34 cellular contexts compared by ENCODE assay signal in genomic region chr7:95808396-95808795, GRCh38. TPM values are rescaled to one million over a fixed set of nuclear protein-coding genes. Genes with fewer than 3 reads are reported as not detected.
"Had no signal": no experiment of that assay in that cellular context is flagged by ENCODE, and none has a peak within 500 bp of the region (broad histone marks: within the 10 kb centered on the region; RNA-seq: fewer than 3 reads in every experiment).

No MANE protein-coding gene starts in this region.

- H3K27me3 ChIP-seq: adrenal gland, body of pancreas, brain microvascular endothelial cell, breast epithelium had no signal

- H3K4me3 ChIP-seq: adrenal gland, body of pancreas, breast epithelium had no signal

- ATAC-seq: activated CD8-positive, alpha-beta T cell treated with anti-CD3 and anti-CD28 coated beads for 36 hours; activated naive CD4-positive, alpha-beta T cell treated with anti-CD3 and anti-CD28 coated beads, Interleukin-2, amount 50 U/mL, for 72 hours; activated T-cell treated with anti-CD3 and anti-CD28 coated beads, Interleukin-2, amount 50 U/mL, for 4 hours; activated T-cell treated with anti-CD3 and anti-CD28 coated beads, Interleukin-2, amount 50 U/mL, for 72 hours; activated T-helper 17 cell treated with anti-CD3 and anti-CD28 coated beads, Interleukin-2, amount 50 U/mL, for 72 hours; body of pancreas had no signal

- H3K36me3 ChIP-seq: adrenal gland, brain microvascular endothelial cell, breast epithelium had no signal

- H3K27ac ChIP-seq: adrenal gland, body of pancreas, brain microvascular endothelial cell, breast epithelium, VCaP had no signal

- H3K4me1 ChIP-seq: body of pancreas, breast epithelium had no signal

- DNase-seq: activated B cell treated with CpG ODN at 0.5 μM for 24 hours; activated CD4-positive, alpha-beta memory T cell treated with anti-CD3 and anti-CD28 coated beads for 36 hours; activated CD4-positive, alpha-beta T cell treated with anti-CD3 and anti-CD28 coated beads for 4 hours; activated CD4-positive, alpha-beta T cell treated with anti-CD3 and anti-CD28 coated beads, Interleukin-2, amount 10 ng/mL, durations not matched to agents 24 days and 14 days; activated CD4-positive, alpha-beta T cell treated with anti-CD3 and anti-CD28 coated beads, Interleukin-2, amount 50 U/mL, for 1 hour; activated CD4-positive, alpha-beta T cell treated with anti-CD3 and anti-CD28 coated beads, Interleukin-2, amount 50 U/mL, for 4 hours; activated CD4-positive, CD25-positive, alpha-beta regulatory T cell treated with anti-CD3 and anti-CD28 coated beads, Interleukin-2, amount 50 U/mL, for 72 hours; activated CD8-positive, alpha-beta memory T cell treated with anti-CD3 and anti-CD28 coated beads, Interleukin-2, amount 50 U/mL, for 4 hours; activated CD8-positive, alpha-beta T cell treated with anti-CD3 and anti-CD28 coated beads for 36 hours; activated effector memory CD4-positive, alpha-beta T cell treated with anti-CD3 and anti-CD28 coated beads, Interleukin-2, amount 50 U/mL, for 16 hours; activated gamma-delta T cell treated with Interleukin-2 at 50 U/mL for 16 hours; activated naive CD4-positive, alpha-beta T cell; activated naive CD4-positive, alpha-beta T cell treated with anti-CD3 and anti-CD28 coated beads for 36 hours; activated naive CD4-positive, alpha-beta T cell treated with anti-CD3 and anti-CD28 coated beads, Interleukin-2, amount 50 U/mL, for 16 hours; activated naive CD8-positive, alpha-beta T cell treated with anti-CD3 and anti-CD28 coated beads for 36 hours; activated T-cell treated with anti-CD3 and anti-CD28 coated beads for 4 hours; activated T-cell treated with anti-CD3 and anti-CD28 coated beads, Interleukin-2, amount 50 U/mL, for 1 hour; activated T-cell treated with anti-CD3 and anti-CD28 coated beads, Interleukin-2, amount 50 U/mL, for 4 hours; activated T-cell treated with anti-CD3 and anti-CD28 coated beads, Interleukin-2, amount 50 U/mL, for 72 hours; adrenal gland; amniotic stem cell; aorta; body of pancreas; brain microvascular endothelial cell; central memory CD4-positive, alpha-beta T cell; cerebellar nuclear complex; T-helper 2 cell; T-helper 9 cell had no signal

- H3K9me3 ChIP-seq: adrenal gland, body of pancreas, breast epithelium had no signal

RNA-seq across cellular contexts. Expression of gene DYNC1I1, which starts 36.0 kb away (rescaled TPM):
- total RNA-seq: activated B cell treated with CpG ODN at 0.5 μM for 24 hours; activated CD4-positive, alpha-beta memory T cell treated with anti-CD3 and anti-CD28 coated beads for 36 hours; activated CD4-positive, alpha-beta T cell treated with anti-CD3 and anti-CD28 coated beads, Interleukin-2, amount 10 ng/mL, durations not matched to agents 24 days and 14 days; activated CD8-positive, alpha-beta memory T cell treated with anti-CD3 and anti-CD28 coated beads for 36 hours; activated CD8-positive, alpha-beta T cell treated with anti-CD3 and anti-CD28 coated beads for 36 hours; activated naive CD4-positive, alpha-beta T cell treated with anti-CD3 and anti-CD28 coated beads for 36 hours; activated naive CD4-positive, alpha-beta T cell treated with anti-CD3 and anti-CD28 coated beads, Interleukin-2, amount 50 U/mL, for 72 hours; activated T-cell treated with anti-CD3 and anti-CD28 coated beads, Interleukin-2, amount 50 U/mL, for 4 hours; activated T-cell treated with anti-CD3 and anti-CD28 coated beads, Interleukin-2, amount 50 U/mL, for 72 hours; activated T-helper 1 cell treated with anti-CD3 and anti-CD28 coated beads, Interleukin-12 subunit alpha, Interleukin-12 subunit beta, Interleukin-2, Interleukin-4 antibody, amounts not matched to agents 30 ng/mL and 10 ng/mL and 1 ng/mL, durations not matched to agents 14 hours and 24 hours and 36 hours; activated T-helper 17 cell treated with anti-CD3 and anti-CD28 coated beads, Interleukin-2, amount 50 U/mL, for 72 hours had no signal
